In genomic region chr7:151925446-151926335, GRCh38 we compare ENCODE assay signal across 8 cellular contexts. TPM values are rescaled to one million over a fixed set of nuclear protein-coding genes. Genes with fewer than 3 reads are reported as not detected.
A peak's percentile ranks its signal among the peaks of the same experiment; 100 is the strongest.
DNase-seq lines count a peak whose midpoint lies in the region; ATAC-seq and TF ChIP-seq lines count a peak whose summit lies in the region.

No MANE protein-coding gene starts in this region.

- in situ Hi-C loops in KBM-7 (cut with MboI; ENCODE audit: low pct_unique_long_range_greater_than_20kb, low sequenced_read_pairs), result no loop called here

- H3K27me3 ChIP-seq in lung (ENCODE audit: control insufficient read depth, insufficient read depth), result no peaks in the 10 kb centered on the region
- H3K27me3 ChIP-seq in upper lobe of right lung, result no peaks in the 10 kb centered on the region
- no peaks in the 10 kb centered on the region for H3K27me3 ChIP-seq in MG63

- no peak for TF ChIP-seq CTCF in VCaP (conservative IDR thresholded peaks at IDR 0.05)
- TF ChIP-seq CTCF in lung (IDR thresholded peaks at IDR 0.05; ENCODE audit: control extremely low read depth, extremely low read depth), result no peak
- TF ChIP-seq CTCF in upper lobe of right lung (IDR thresholded peaks at IDR 0.05), result no peak

- no peak overlapping the region for H3K4me3 ChIP-seq in lung
- no peak overlapping the region for H3K4me3 ChIP-seq in upper lobe of right lung
- no peak overlapping the region for H3K4me3 ChIP-seq in MG63

- DNase-seq in KBM-7, result peak; percentile 81
- DNase-seq in lung (ENCODE audit: low spot score), result no peak
- DNase-seq in upper lobe of right lung, result no peak
- no peak for DNase-seq in MG63
- no peak for DNase-seq in NAMALWA (ENCODE audit: low spot score)

- WGBS in lung, 2 donors, result 51 to 60% methylated on average over 22 of the region's 22 CpGs

- peak overlapping the region; percentile 97 for H3K27ac ChIP-seq in VCaP
- peak overlapping the region; percentile 14 to 49 for H3K27ac ChIP-seq in lung (ENCODE audit: low read depth in 1 of 2, low read length in 1 of 2)
- H3K27ac ChIP-seq in upper lobe of right lung, result no peak overlapping the region

- H3K36me3 ChIP-seq in lung (ENCODE audit: control insufficient read depth in 2 of 2, insufficient read depth in 2 of 2, low read length in 2 of 2), result no peaks in the 10 kb centered on the region
- no peaks in the 10 kb centered on the region for H3K36me3 ChIP-seq in upper lobe of right lung
- no peaks in the 10 kb centered on the region for H3K36me3 ChIP-seq in MG63

- intact Hi-C loops in upper lobe of right lung (cut with DNase I), result no loop called here

- H3K9me3 ChIP-seq in lung (ENCODE audit: control insufficient read depth in 2 of 2, insufficient read depth in 1 of 2, low read length in 1 of 2), result no peaks in the 10 kb centered on the region
- no peaks in the 10 kb centered on the region for H3K9me3 ChIP-seq in upper lobe of right lung
- no peaks in the 10 kb centered on the region for H3K9me3 ChIP-seq in MG63

- H3K4me1 ChIP-seq in lung (ENCODE audit: control insufficient read depth in 2 of 2, insufficient read depth in 2 of 2, low read length in 2 of 2) (peaks cover 0 to 3% of the 10 kb centered on the region in 2 donors), upper lobe of right lung (peaks cover 15% of the 10 kb centered on the region)

- ATAC-seq in GM18858 (IDR thresholded peaks at IDR 0.05; ENCODE audit: unreplicated experiment), result peak; percentile 59
- ATAC-seq in lung (ENCODE audit: insufficient read depth, low FRiP score), result no peak
- ATAC-seq in upper lobe of right lung, result peak; percentile 51
- no peak for ATAC-seq in GM21786 (IDR thresholded peaks at IDR 0.05; ENCODE audit: unreplicated experiment)

RNA-seq across cellular contexts. Expression of gene GALNTL5, which starts 30.6 kb away (rescaled TPM):
- total RNA-seq in lung (not detected), upper lobe of right lung (not detected)
- not detected for polyA plus RNA-seq in lung
- total RNA-seq in MG63 (2014; rRNA removed; shearing (Covaris generic); ENCODE audit: low replicate concordance), result not detected in 2 replicates

RNA-seq across cellular contexts. Expression of gene PRKAG2, which starts 48.8 kb away (rescaled TPM):
- total RNA-seq in lung (10 to 100 TPM; 25.5 to 33.3 TPM), upper lobe of right lung (35.6 TPM)
- polyA plus RNA-seq in lung, result 10 to 100 TPM; 17.5 to 22.3 TPM
- total RNA-seq in MG63 (2014; rRNA removed; shearing (Covaris generic); ENCODE audit: low replicate concordance), result 15.2 and 17.7 TPM in 2 replicates

Comparison
In these comparisons a context has a peak if more than half of its experiments do, and no peak if none do; other contexts are left out.
1. ATAC-seq: peak in GM18858 (single experiment) and upper lobe of right lung (single experiment); none in lung (single experiment) and GM21786 (single experiment).